In the genomic region with DNA sequence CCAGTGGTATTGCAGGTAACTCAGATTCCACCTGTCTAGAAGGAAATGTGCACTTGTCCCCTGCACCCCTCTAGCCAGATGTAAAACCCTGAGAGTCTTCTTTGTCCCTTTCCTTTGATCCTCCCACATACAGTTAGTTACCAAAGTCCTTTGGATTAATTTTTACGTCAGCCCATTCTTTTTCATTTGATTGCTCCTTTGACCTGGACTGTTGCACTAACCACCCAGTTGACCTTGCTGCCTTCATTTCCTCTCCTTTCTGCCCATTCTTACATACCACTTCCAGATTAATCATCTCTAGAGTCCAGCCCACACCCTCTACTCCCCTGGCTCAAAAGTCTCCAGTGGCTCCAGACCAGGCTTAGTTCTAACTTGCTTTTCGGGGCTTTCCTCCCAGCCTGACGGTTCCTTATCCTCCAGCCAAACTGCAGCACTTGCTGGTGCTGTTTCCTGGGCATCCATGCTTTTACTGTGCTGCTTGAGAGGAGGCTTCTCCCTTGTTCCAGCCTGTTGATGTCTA, we compare ENCODE assay signal across 13 cellular contexts.
A peak's percentile ranks its signal among the peaks of the same experiment; 100 is the strongest.
DNase-seq lines count a peak whose midpoint lies in the region; ATAC-seq, FAIRE-seq and TF ChIP-seq lines count a peak whose summit lies in the region.
"Had no signal": no experiment of that assay in that cellular context is flagged by ENCODE, and none has a peak within 500 bp of the region (broad histone marks: within the 10 kb centered on the region; RNA-seq: fewer than 3 reads in every experiment).

No MANE protein-coding gene starts in this region.

- H3K9me3 Mint-ChIP-seq in mesothelial cell of epicardium, result no peaks in the 10 kb centered on the region
- H3K9me3 Mint-ChIP-seq: HFFc6; stimulated activated effector memory CD8-positive, alpha-beta T cell treated with anti-CD3 and anti-CD28 coated beads, Interleukin-12 subunit alpha, Interleukin-12 subunit beta, amount 100 ng/mL, for 72 hours had no signal

- peak overlapping the region; percentile 18 for H3K27ac Mint-ChIP-seq in mesothelial cell of epicardium
- H3K27ac Mint-ChIP-seq: HFFc6; stimulated activated effector memory CD8-positive, alpha-beta T cell treated with anti-CD3 and anti-CD28 coated beads, Interleukin-12 subunit alpha, Interleukin-12 subunit beta, amount 100 ng/mL, for 72 hours had no signal

- no peak overlapping the region for H3K4me3 ChIP-seq in heart right ventricle
- no peak overlapping the region for H3K4me3 ChIP-seq in bronchial epithelial cell (ENCODE audit: low read depth, low read length)

- H3K36me3 ChIP-seq in heart right ventricle (peaks cover 0 to 25% (median 0%) of the 10 kb centered on the region in 9 donors), bronchial epithelial cell (ENCODE audit: control insufficient read depth, insufficient read depth, low read length) (no peaks in the 10 kb centered on the region)

- H3K27me3 ChIP-seq in heart right ventricle (no peaks in the 10 kb centered on the region), bronchial epithelial cell (ENCODE audit: control insufficient read depth, insufficient read depth, low read length) (no peaks in the 10 kb centered on the region)

- no peak for TF ChIP-seq CTCF in heart right ventricle (IDR thresholded peaks at IDR 0.05)
- no peak for TF ChIP-seq CTCF in bronchial epithelial cell (IDR thresholded peaks at IDR 0.05; ENCODE audit: insufficient read depth, low read length, severe bottlenecking)
- no peak for TF ChIP-seq CTCF in mesothelial cell of epicardium (IDR thresholded peaks at IDR 0.05; ENCODE audit: unreplicated experiment)

- peaks cover 27 to 100% (median 95%) of the 10 kb centered on the region in 9 donors for H3K4me1 ChIP-seq in heart right ventricle

- 51 to 56% methylated on average over 3 of the region's 3 CpGs for WGBS in heart right ventricle, 2 donors

- no peak overlapping the region for H3K4me3 Mint-ChIP-seq in mesothelial cell of epicardium
- H3K4me3 Mint-ChIP-seq: HFFc6; stimulated activated effector memory CD8-positive, alpha-beta T cell treated with anti-CD3 and anti-CD28 coated beads, Interleukin-12 subunit alpha, Interleukin-12 subunit beta, amount 100 ng/mL, for 72 hours had no signal

- intact Hi-C loops in heart right ventricle (cut with DNase I) (loop anchor here in 3 of 10 donors (5.0 to 10.0 kb wide), 3 partner anchors 49 to 117 kb away; no protein-coding TSS in a partner anchor), Right ventricle myocardium superior (cut with DNase I) (loop anchor here (10.0 kb wide), 1 partner anchor 59 kb away; no protein-coding TSS in a partner anchor)

- H3K27me3 Mint-ChIP-seq in mesothelial cell of epicardium (ENCODE audit: low read depth), result no peaks in the 10 kb centered on the region

- H3K4me1 Mint-ChIP-seq in mesothelial cell of epicardium, result peaks cover 56% of the 10 kb centered on the region

- ATAC-seq in heart right ventricle, result no peak
- no peak for ATAC-seq in Right ventricle myocardium superior (ENCODE audit: poor library complexity)
- ATAC-seq in HG03432 (IDR thresholded peaks at IDR 0.05; ENCODE audit: unreplicated experiment), result no peak
- no peak for ATAC-seq in GM21717 (IDR thresholded peaks at IDR 0.05; ENCODE audit: unreplicated experiment)
- no peak for ATAC-seq in GM21423 (IDR thresholded peaks at IDR 0.05; ENCODE audit: unreplicated experiment)
- ATAC-seq: stimulated activated effector memory CD8-positive, alpha-beta T cell treated with anti-CD3 and anti-CD28 coated beads, Interleukin-12 subunit alpha, Interleukin-12 subunit beta, amount 100 ng/mL, for 72 hours had no signal

- H3K27ac ChIP-seq in heart right ventricle, result peak overlapping the region in 7 of 10 donors; percentile 54 to 94 (median 87)

- H3K36me3 Mint-ChIP-seq in mesothelial cell of epicardium, result no peaks in the 10 kb centered on the region
- H3K36me3 Mint-ChIP-seq: stimulated activated effector memory CD8-positive, alpha-beta T cell treated with anti-CD3 and anti-CD28 coated beads, Interleukin-12 subunit alpha, Interleukin-12 subunit beta, amount 100 ng/mL, for 72 hours had no signal

- no peak for FAIRE-seq in bronchial epithelial cell (lab: Jason Lieb, UNC)

- DNase-seq in heart right ventricle (no peak), Right ventricle myocardium superior (no peak), bronchial epithelial cell (ENCODE audit: low read depth) (peak; percentile 76), mesothelial cell of epicardium (ENCODE audit: low spot score in 2 of 2, unreplicated experiment in 2 of 2) (no peak), AG20443 (ENCODE audit: low spot score) (no peak)
- DNase-seq: central memory CD4-positive, alpha-beta T cell; HFFc6; NCI-H1092; stimulated activated CD4-positive, alpha-beta T cell treated with anti-CD3 and anti-CD28 coated beads, Interleukin-12 subunit alpha, Interleukin-12 subunit beta, amount 100 ng/mL, for 4 hours had no signal

- no peaks in the 10 kb centered on the region for H3K9me3 ChIP-seq in heart right ventricle
